Comparison of ENCODE assay signal across 1 cellular context in the genomic region with DNA sequence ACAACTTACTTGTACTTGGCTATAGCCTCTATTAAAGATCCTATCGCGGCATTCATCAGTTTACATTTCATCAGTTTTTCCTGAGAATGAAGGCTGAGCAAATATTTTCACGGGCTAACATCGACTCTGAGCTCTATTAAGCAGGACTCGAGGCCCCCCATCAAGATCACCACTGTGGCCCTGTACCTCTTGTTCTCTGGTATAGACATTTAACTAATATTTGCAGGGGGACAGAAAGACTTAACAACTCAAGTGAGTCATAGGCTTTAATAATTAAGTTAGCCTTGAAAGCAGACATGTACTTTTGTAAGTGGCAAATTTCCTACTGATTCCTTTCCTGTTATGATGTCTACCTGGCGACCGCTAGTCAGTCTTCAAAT.
TF ChIP-seq lines count a peak whose summit lies in the region.

No MANE protein-coding gene starts in this region.

TF ChIP-seq in SK-N-SH treated with all-trans-retinoic acid at 6 μM for 48 hours, 23 proteins besides CTCF, POLR2A, EP300 and RAD21 (continued from another document):
- TF ChIP-seq, protein P1, sequence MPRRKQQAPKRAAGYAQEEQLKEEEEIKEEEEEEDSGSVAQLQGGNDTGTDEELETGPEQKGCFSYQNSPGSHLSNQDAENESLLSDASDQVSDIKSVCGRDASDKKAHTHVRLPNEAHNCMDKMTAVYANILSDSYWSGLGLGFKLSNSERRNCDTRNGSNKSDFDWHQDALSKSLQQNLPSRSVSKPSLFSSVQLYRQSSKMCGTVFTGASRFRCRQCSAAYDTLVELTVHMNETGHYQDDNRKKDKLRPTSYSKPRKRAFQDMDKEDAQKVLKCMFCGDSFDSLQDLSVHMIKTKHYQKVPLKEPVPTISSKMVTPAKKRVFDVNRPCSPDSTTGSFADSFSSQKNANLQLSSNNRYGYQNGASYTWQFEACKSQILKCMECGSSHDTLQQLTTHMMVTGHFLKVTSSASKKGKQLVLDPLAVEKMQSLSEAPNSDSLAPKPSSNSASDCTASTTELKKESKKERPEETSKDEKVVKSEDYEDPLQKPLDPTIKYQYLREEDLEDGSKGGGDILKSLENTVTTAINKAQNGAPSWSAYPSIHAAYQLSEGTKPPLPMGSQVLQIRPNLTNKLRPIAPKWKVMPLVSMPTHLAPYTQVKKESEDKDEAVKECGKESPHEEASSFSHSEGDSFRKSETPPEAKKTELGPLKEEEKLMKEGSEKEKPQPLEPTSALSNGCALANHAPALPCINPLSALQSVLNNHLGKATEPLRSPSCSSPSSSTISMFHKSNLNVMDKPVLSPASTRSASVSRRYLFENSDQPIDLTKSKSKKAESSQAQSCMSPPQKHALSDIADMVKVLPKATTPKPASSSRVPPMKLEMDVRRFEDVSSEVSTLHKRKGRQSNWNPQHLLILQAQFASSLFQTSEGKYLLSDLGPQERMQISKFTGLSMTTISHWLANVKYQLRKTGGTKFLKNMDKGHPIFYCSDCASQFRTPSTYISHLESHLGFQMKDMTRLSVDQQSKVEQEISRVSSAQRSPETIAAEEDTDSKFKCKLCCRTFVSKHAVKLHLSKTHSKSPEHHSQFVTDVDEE (CRISPR knock-in tag; IDR thresholded peaks at IDR 0.05), result no peak
- TF ChIP-seq ARNTL (CRISPR knock-in tag; IDR thresholded peaks at IDR 0.05; ENCODE audit: borderline replicate concordance, low read depth), result no peak
- TF ChIP-seq, protein P2, sequence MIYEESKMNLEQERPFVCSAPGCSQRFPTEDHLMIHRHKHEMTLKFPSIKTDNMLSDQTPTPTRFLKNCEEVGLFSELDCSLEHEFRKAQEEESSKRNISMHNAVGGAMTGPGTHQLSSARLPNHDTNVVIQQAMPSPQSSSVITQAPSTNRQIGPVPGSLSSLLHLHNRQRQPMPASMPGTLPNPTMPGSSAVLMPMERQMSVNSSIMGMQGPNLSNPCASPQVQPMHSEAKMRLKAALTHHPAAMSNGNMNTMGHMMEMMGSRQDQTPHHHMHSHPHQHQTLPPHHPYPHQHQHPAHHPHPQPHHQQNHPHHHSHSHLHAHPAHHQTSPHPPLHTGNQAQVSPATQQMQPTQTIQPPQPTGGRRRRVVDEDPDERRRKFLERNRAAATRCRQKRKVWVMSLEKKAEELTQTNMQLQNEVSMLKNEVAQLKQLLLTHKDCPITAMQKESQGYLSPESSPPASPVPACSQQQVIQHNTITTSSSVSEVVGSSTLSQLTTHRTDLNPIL (CRISPR knock-in tag; IDR thresholded peaks at IDR 0.05; ENCODE audit: low read depth), result no peak
- TF ChIP-seq TOX (CRISPR knock-in tag; IDR thresholded peaks at IDR 0.05; ENCODE audit: borderline replicate concordance), result no peak
- TF ChIP-seq, protein P3, sequence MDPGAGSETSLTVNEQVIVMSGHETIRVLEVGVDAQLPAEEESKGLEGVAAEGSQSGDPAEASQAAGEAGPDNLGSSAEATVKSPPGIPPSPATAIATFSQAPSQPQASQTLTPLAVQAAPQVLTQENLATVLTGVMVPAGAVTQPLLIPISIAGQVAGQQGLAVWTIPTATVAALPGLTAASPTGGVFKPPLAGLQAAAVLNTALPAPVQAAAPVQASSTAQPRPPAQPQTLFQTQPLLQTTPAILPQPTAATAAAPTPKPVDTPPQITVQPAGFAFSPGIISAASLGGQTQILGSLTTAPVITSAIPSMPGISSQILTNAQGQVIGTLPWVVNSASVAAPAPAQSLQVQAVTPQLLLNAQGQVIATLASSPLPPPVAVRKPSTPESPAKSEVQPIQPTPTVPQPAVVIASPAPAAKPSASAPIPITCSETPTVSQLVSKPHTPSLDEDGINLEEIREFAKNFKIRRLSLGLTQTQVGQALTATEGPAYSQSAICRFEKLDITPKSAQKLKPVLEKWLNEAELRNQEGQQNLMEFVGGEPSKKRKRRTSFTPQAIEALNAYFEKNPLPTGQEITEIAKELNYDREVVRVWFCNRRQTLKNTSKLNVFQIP (CRISPR knock-in tag; IDR thresholded peaks at IDR 0.05; ENCODE audit: borderline replicate concordance, low read depth), result no peak
- TF ChIP-seq BACH2 (CRISPR knock-in tag; IDR thresholded peaks at IDR 0.05; ENCODE audit: borderline replicate concordance), result no peak
- TF ChIP-seq SNAI2 (CRISPR knock-in tag; IDR thresholded peaks at IDR 0.05), result no peak; the same call in 1 of the 2 replicates
- TF ChIP-seq ZNF8 (CRISPR knock-in tag; IDR thresholded peaks at IDR 0.05), result peak; percentile 4; the same call in 1 of the 2 replicates
- TF ChIP-seq, protein P4, sequence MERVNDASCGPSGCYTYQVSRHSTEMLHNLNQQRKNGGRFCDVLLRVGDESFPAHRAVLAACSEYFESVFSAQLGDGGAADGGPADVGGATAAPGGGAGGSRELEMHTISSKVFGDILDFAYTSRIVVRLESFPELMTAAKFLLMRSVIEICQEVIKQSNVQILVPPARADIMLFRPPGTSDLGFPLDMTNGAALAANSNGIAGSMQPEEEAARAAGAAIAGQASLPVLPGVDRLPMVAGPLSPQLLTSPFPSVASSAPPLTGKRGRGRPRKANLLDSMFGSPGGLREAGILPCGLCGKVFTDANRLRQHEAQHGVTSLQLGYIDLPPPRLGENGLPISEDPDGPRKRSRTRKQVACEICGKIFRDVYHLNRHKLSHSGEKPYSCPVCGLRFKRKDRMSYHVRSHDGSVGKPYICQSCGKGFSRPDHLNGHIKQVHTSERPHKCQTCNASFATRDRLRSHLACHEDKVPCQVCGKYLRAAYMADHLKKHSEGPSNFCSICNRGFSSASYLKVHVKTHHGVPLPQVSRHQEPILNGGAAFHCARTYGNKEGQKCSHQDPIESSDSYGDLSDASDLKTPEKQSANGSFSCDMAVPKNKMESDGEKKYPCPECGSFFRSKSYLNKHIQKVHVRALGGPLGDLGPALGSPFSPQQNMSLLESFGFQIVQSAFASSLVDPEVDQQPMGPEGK (CRISPR knock-in tag; IDR thresholded peaks at IDR 0.05; ENCODE audit: borderline replicate concordance), result peak; percentile 26; the same call in 1 of the 2 replicates
- TF ChIP-seq, protein P5, sequence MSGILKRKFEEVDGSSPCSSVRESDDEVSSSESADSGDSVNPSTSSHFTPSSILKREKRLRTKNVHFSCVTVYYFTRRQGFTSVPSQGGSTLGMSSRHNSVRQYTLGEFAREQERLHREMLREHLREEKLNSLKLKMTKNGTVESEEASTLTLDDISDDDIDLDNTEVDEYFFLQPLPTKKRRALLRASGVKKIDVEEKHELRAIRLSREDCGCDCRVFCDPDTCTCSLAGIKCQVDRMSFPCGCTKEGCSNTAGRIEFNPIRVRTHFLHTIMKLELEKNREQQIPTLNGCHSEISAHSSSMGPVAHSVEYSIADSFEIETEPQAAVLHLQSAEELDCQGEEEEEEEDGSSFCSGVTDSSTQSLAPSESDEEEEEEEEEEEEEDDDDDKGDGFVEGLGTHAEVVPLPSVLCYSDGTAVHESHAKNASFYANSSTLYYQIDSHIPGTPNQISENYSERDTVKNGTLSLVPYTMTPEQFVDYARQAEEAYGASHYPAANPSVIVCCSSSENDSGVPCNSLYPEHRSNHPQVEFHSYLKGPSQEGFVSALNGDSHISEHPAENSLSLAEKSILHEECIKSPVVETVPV (CRISPR knock-in tag; IDR thresholded peaks at IDR 0.05), result no peak
- TF ChIP-seq ZFP30 (CRISPR knock-in tag; IDR thresholded peaks at IDR 0.05), result no peak
- no peak for TF ChIP-seq TCF4 (CRISPR knock-in tag; IDR thresholded peaks at IDR 0.05; ENCODE audit: borderline replicate concordance)
- no peak for TF ChIP-seq OSR1 (CRISPR knock-in tag; IDR thresholded peaks at IDR 0.05)
- TF ChIP-seq ZFP3 (CRISPR knock-in tag; IDR thresholded peaks at IDR 0.05), result no peak
- TF ChIP-seq GLIS3 (CRISPR knock-in tag; IDR thresholded peaks at IDR 0.05), result no peak
